In genomic region chr20:25761046-25761445, GRCh38 we compare ENCODE assay signal across 6 cellular contexts.
DNase-seq lines count a peak whose midpoint lies in the region; ATAC-seq and TF ChIP-seq lines count a peak whose summit lies in the region.
"Not testable (repeated sequence)": the region's sequence is repeated elsewhere in the genome, so short reads cannot be mapped to it uniquely, and the experiment has no call there.

No MANE protein-coding gene starts in this region.

- H2AFZ ChIP-seq in neuronal stem cell (ENCODE audit: low read length): not testable (repeated sequence)

- H3K27me3 ChIP-seq in esophagus muscularis mucosa: peaks cover 0 to 32% (median 0%) of the 10 kb centered on the region in 4 donors
- H3K27me3 ChIP-seq in neuronal stem cell (ENCODE audit: control insufficient read depth in 3 of 3, insufficient read depth in 3 of 3, low read depth in 1 of 3, low read length in 3 of 3); upper lobe of right lung: not testable (repeated sequence)

- H3K4ac ChIP-seq in neuronal stem cell (ENCODE audit: low read length): not testable (repeated sequence)

- H3K36me3 ChIP-seq in esophagus muscularis mucosa; neuronal stem cell (replicated peaks in 1 of 2; ENCODE audit: control insufficient read depth in 2 of 2, insufficient read depth in 2 of 2, low read length in 2 of 2); upper lobe of right lung: not testable (repeated sequence)

- not testable (repeated sequence) for H4K8ac ChIP-seq in neuronal stem cell (ENCODE audit: low read depth, low read length)

- not testable (repeated sequence) for H3K27ac Mint-ChIP-seq in activated CD4-positive, alpha-beta T cell treated with anti-CD3 and anti-CD28 coated beads, Interleukin-2, amount 10 ng/mL, durations not matched to agents 24 days and 14 days; osteocyte (ENCODE audit: unreplicated experiment)

- H3K79me1 ChIP-seq in neuronal stem cell (ENCODE audit: low read depth, low read length): not testable (repeated sequence)

- H3K27me3 Mint-ChIP-seq in activated CD4-positive, alpha-beta T cell treated with anti-CD3 and anti-CD28 coated beads, Interleukin-2, amount 10 ng/mL, durations not matched to agents 24 days and 14 days; osteocyte (ENCODE audit: unreplicated experiment): not testable (repeated sequence)

- not testable (repeated sequence) for H3K23ac ChIP-seq in neuronal stem cell (ENCODE audit: low read depth, low read length, poor library complexity)

- not testable (repeated sequence) for H3K9me3 Mint-ChIP-seq in activated CD4-positive, alpha-beta T cell treated with anti-CD3 and anti-CD28 coated beads, Interleukin-2, amount 10 ng/mL, durations not matched to agents 24 days and 14 days; osteocyte (ENCODE audit: unreplicated experiment)

- ATAC-seq in upper lobe of right lung: not testable (repeated sequence)

- peak; percentile 47 for DNase-seq in activated CD4-positive, alpha-beta T cell treated with anti-CD3 and anti-CD28 coated beads, Interleukin-2, amount 10 ng/mL, durations not matched to agents 24 days and 14 days
- DNase-seq in activated CD8-positive, alpha-beta memory T cell treated with anti-CD3 and anti-CD28 coated beads for 24 hours: peak; percentile 33
- DNase-seq in esophagus muscularis mucosa (ENCODE audit: extremely low spot score) (peak; percentile 85), osteocyte (ENCODE audit: extremely low spot score, unreplicated experiment) (peak; percentile 81), upper lobe of right lung (peak; percentile 35)
- not testable (repeated sequence) for DNase-seq in neuronal stem cell (ENCODE audit: low spot score)

- not testable (repeated sequence) for H2BK5ac ChIP-seq in neuronal stem cell (ENCODE audit: low read length)

- not testable (repeated sequence) for H2BK120ac ChIP-seq in neuronal stem cell (ENCODE audit: low read depth, low read length)

- H3K27ac ChIP-seq in esophagus muscularis mucosa (replicated peaks in 1 of 4); neuronal stem cell (replicated peaks; ENCODE audit: low read length); upper lobe of right lung: not testable (repeated sequence)

- TF ChIP-seq EP300 in esophagus muscularis mucosa (IDR thresholded peaks at IDR 0.05): not testable (repeated sequence)

- not testable (repeated sequence) for H3K36me3 Mint-ChIP-seq in activated CD4-positive, alpha-beta T cell treated with anti-CD3 and anti-CD28 coated beads, Interleukin-2, amount 10 ng/mL, durations not matched to agents 24 days and 14 days (ENCODE audit: low read depth); osteocyte (ENCODE audit: unreplicated experiment)

- H3K18ac ChIP-seq in neuronal stem cell (ENCODE audit: low read length): not testable (repeated sequence)

- H3K4me3 ChIP-seq in esophagus muscularis mucosa; neuronal stem cell (ENCODE audit: low read length in 2 of 2); upper lobe of right lung: not testable (repeated sequence)

- intact Hi-C loops in activated CD4-positive, alpha-beta T cell treated with anti-CD3 and anti-CD28 coated beads, Interleukin-2, amount 10 ng/mL, durations not matched to agents 24 days and 14 days (cut with micrococcal nuclease); esophagus muscularis mucosa (cut with DNase I); upper lobe of right lung (cut with DNase I): not testable (repeated sequence)

- H3K4me1 ChIP-seq in esophagus muscularis mucosa; neuronal stem cell (ENCODE audit: control insufficient read depth in 2 of 2, insufficient read depth in 1 of 2, low read depth in 1 of 2, low read length in 2 of 2); upper lobe of right lung: not testable (repeated sequence)

- not testable (repeated sequence) for H3K9me3 ChIP-seq in esophagus muscularis mucosa; neuronal stem cell (replicated peaks in 1 of 2; ENCODE audit: control insufficient read depth in 2 of 2, insufficient read depth in 1 of 2, low read depth in 1 of 2, low read length in 2 of 2); upper lobe of right lung

- H4K91ac ChIP-seq in neuronal stem cell (ENCODE audit: low read depth, low read length, poor library complexity): not testable (repeated sequence)

- not testable (repeated sequence) for H3K4me1 Mint-ChIP-seq in activated CD4-positive, alpha-beta T cell treated with anti-CD3 and anti-CD28 coated beads, Interleukin-2, amount 10 ng/mL, durations not matched to agents 24 days and 14 days; osteocyte (ENCODE audit: unreplicated experiment)

- H2BK12ac ChIP-seq in neuronal stem cell (ENCODE audit: low read length): not testable (repeated sequence)

- not testable (repeated sequence) for TF ChIP-seq CTCF in esophagus muscularis mucosa (IDR thresholded peaks at IDR 0.05); osteocyte (IDR thresholded peaks at IDR 0.05); upper lobe of right lung (IDR thresholded peaks at IDR 0.05)

- H3K4me3 Mint-ChIP-seq in activated CD4-positive, alpha-beta T cell treated with anti-CD3 and anti-CD28 coated beads, Interleukin-2, amount 10 ng/mL, durations not matched to agents 24 days and 14 days; osteocyte (ENCODE audit: unreplicated experiment): not testable (repeated sequence)

- peak overlapping the region; percentile 30 for H3K9ac ChIP-seq in neuronal stem cell (ENCODE audit: low read depth, low read length, poor library complexity)

- not testable (repeated sequence) for H3K4me2 ChIP-seq in neuronal stem cell (ENCODE audit: insufficient read depth, low read length, poor library complexity, severe bottlenecking)

- 87% methylated on average over 2 of the region's 2 CpGs for WGBS in esophagus muscularis mucosa
- WGBS in neuronal stem cell (ENCODE audit: extremely low coverage in 2 of 2, insufficient read length in 2 of 2, insufficient replicate concordance in 1 of 2), 2 donors: no CpG with 5 or more reads among the region's 2 CpGs

- not testable (repeated sequence) for TF ChIP-seq POLR2A in esophagus muscularis mucosa (IDR thresholded peaks at IDR 0.05; ENCODE audit: low read depth)

- not testable (repeated sequence) for H2AK5ac ChIP-seq in neuronal stem cell (ENCODE audit: low read depth, low read length)

- H3K14ac ChIP-seq in neuronal stem cell (ENCODE audit: low read length): not testable (repeated sequence)

- H2BK15ac ChIP-seq in neuronal stem cell (ENCODE audit: low read length): not testable (repeated sequence)
